ENCODE assay signal across 8 cellular contexts in genomic region chr1:93692983-93693591, GRCh38. TPM values are rescaled to one million over a fixed set of nuclear protein-coding genes. Genes with fewer than 3 reads are reported as not detected.
DNase-seq lines count a peak whose midpoint lies in the region; ATAC-seq and TF ChIP-seq lines count a peak whose summit lies in the region.

No MANE protein-coding gene starts in this region.

- BruUV-seq in OCI-LY7 (replicated peaks; lab: Mats Ljungman, UMichigan), result no TSS peak

- CTCF ChIA-PET in OCI-LY7 (lab: Charles Lee; ENCODE audit: unreplicated experiment), result interaction anchor here (1.0 to 1.1 kb wide), 2 partner anchors 13 to 26 kb away, joined by 3 to 9 read pairs; no protein-coding TSS in a partner anchor
- CTCF ChIA-PET in CD4-positive, alpha-beta T cell (lab: Charles Lee), result interaction anchor here (0.5 to 0.6 kb wide), 2 partner anchors 381 to 1746 kb away, joined by 3 read pairs; no protein-coding TSS in a partner anchor

- POLR2A ChIA-PET in OCI-LY7 (lab: Charles Lee), result interaction anchor here (0.5 to 17.2 kb wide), 6 partner anchors 10 to 217 kb away, joined by 3 to 497 read pairs (median 4); partner anchors contain the start of gene BCAR3
- POLR2A ChIA-PET in CD4-positive, alpha-beta T cell (lab: Charles Lee), result no interaction called here

- H2AFZ ChIP-seq in OCI-LY7 (ENCODE audit: low read length), result peak overlapping the region; percentile 94; the same call in 1 of the 2 replicates

- no peaks in the 10 kb centered on the region for H3K27me3 ChIP-seq in CD4-positive, alpha-beta T cell (ENCODE audit: control insufficient read depth, insufficient read depth, low read length)

- H3K4me3 ChIP-seq in OCI-LY7 (ENCODE audit: low read depth, low read length, poor library complexity, severe bottlenecking), result peak overlapping the region; percentile 7

- H4K20me1 ChIP-seq in OCI-LY7 (ENCODE audit: insufficient read depth, low read length), result no peaks in the 10 kb centered on the region

- H3K27ac Mint-ChIP-seq in CD4-positive, alpha-beta T cell, result no peak overlapping the region

- H3K9me3 Mint-ChIP-seq in CD4-positive, alpha-beta T cell, result no peaks in the 10 kb centered on the region

- TF ChIP-seq CTCF in OCI-LY7 (conservative IDR thresholded peaks at IDR 0.05; ENCODE audit: low read length), result no peak
- no peak for TF ChIP-seq CTCF in CD4-positive, alpha-beta T cell (IDR thresholded peaks at IDR 0.05)

- peak; percentile 48 for DNase-seq in DMS53 (lab: John Stamatoyannopoulos, UW)
- DNase-seq in DMS53 treated with DMSO at 0.1 percent for 48 hours (lab: John Stamatoyannopoulos, UW; ENCODE audit: unreplicated experiment), result no peak
- peak; percentile 65 for DNase-seq in OCI-LY7 (ENCODE audit: low spot score)
- DNase-seq in dermis microvascular lymphatic vessel endothelial cell (ENCODE audit: low read depth in 2 of 2), result peak; percentile 51 to 84
- DNase-seq in stimulated activated CD4-positive, alpha-beta T cell treated with anti-CD3 and anti-CD28 coated beads, Interleukin-15, amount 100 ng/mL, for 24 hours, result peak; percentile 74
- DNase-seq in Right ventricle myocardium superior, result no peak
- DNase-seq in CD4-positive, alpha-beta T cell, result no peak

- H3K9me3 ChIP-seq in OCI-LY7 (ENCODE audit: low read length), result no peaks in the 10 kb centered on the region
- H3K9me3 ChIP-seq in CD4-positive, alpha-beta T cell (ENCODE audit: control insufficient read depth, low read length), result no peaks in the 10 kb centered on the region

- H3K27ac ChIP-seq in OCI-LY7 (ENCODE audit: low read depth, low read length, poor library complexity, severe bottlenecking), result peak overlapping the region; percentile 80
- H3K27ac ChIP-seq in CD4-positive, alpha-beta T cell (ENCODE audit: low read depth, low read length), result no peak overlapping the region

- H3K9me2 ChIP-seq in OCI-LY7 (ENCODE audit: insufficient read depth, low read length), result no peaks in the 10 kb centered on the region

- peak overlapping the region; percentile 66 for H3K4me2 ChIP-seq in OCI-LY7 (ENCODE audit: low read length)

- H3K4me3 Mint-ChIP-seq in CD4-positive, alpha-beta T cell, result no peak overlapping the region

- intact Hi-C loops in OCI-LY7 (cut with micrococcal nuclease; ENCODE audit: unreplicated experiment) (no loop called here), Right ventricle myocardium superior (cut with DNase I) (no loop called here)
- intact Hi-C loops in CD4-positive, alpha-beta T cell (cut with DNase I, micrococcal nuclease), result no loop called here

- H3K36me3 Mint-ChIP-seq in CD4-positive, alpha-beta T cell (ENCODE audit: low read depth), result no peaks in the 10 kb centered on the region

- no peaks in the 10 kb centered on the region for H3K79me2 ChIP-seq in OCI-LY7 (ENCODE audit: insufficient read depth, low read depth, low read length)

- H3K4me1 Mint-ChIP-seq in CD4-positive, alpha-beta T cell (ENCODE audit: low read depth), result no peaks in the 10 kb centered on the region

- H3K36me3 ChIP-seq in OCI-LY7 (ENCODE audit: insufficient read depth, low read length), result no peaks in the 10 kb centered on the region

- peaks cover 84% of the 10 kb centered on the region for H3K4me1 ChIP-seq in OCI-LY7 (ENCODE audit: insufficient read depth, low read length, poor library complexity, severe bottlenecking)

- no peaks in the 10 kb centered on the region for H3K27me3 Mint-ChIP-seq in CD4-positive, alpha-beta T cell

- peak; percentile 94 for ATAC-seq in HG02610 (IDR thresholded peaks at IDR 0.05; ENCODE audit: unreplicated experiment)
- no peak for ATAC-seq in Right ventricle myocardium superior (ENCODE audit: poor library complexity)
- ATAC-seq in CD4-positive, alpha-beta T cell (ENCODE audit: poor library complexity), result no peak

RNA-seq across cellular contexts. Expression of gene BCAR3, which starts 11.4 kb away (rescaled TPM):
- total RNA-seq in OCI-LY7 (2014; rRNA removed; shearing (Covaris generic)), result 12.0 and 16.3 TPM in 2 replicates
- total RNA-seq in OCI-LY7 (2022) (18.8 and 24.2 TPM in 2 replicates), dermis microvascular lymphatic vessel endothelial cell (25.2 and 39.3 TPM in 2 replicates), Right ventricle myocardium superior (18.5 TPM)
- total RNA-seq in CD4-positive, alpha-beta T cell, result under 1 TPM; 0.47 to 0.92 TPM

Comparison
In these comparisons a context has a peak if more than half of its experiments do, and no peak if none do; other contexts are left out.
1. DNase-seq: peak in DMS53 (single experiment), OCI-LY7 (single experiment), dermis microvascular lymphatic vessel endothelial cell (2 of 2) and stimulated activated CD4-positive, alpha-beta T cell treated with anti-CD3 and anti-CD28 coated beads, Interleukin-15, amount 100 ng/mL, for 24 hours (single experiment); none in DMS53 treated with DMSO at 0.1 percent for 48 hours (single experiment), Right ventricle myocardium superior (single experiment) and CD4-positive, alpha-beta T cell (0 of 10).
2. RNA of gene BCAR3, which starts 11.4 kb away (total RNA-seq): 25.2 to 39.3 TPM in dermis microvascular lymphatic vessel endothelial cell, 12.0 to 24.2 TPM in OCI-LY7 and 18.5 TPM in Right ventricle myocardium superior (single experiment); 0.47 to 0.92 TPM in CD4-positive, alpha-beta T cell; every median in the first group is over 4 times any median in the second.